Comparison of ENCODE assay signal across 18 cellular contexts in the genomic region with DNA sequence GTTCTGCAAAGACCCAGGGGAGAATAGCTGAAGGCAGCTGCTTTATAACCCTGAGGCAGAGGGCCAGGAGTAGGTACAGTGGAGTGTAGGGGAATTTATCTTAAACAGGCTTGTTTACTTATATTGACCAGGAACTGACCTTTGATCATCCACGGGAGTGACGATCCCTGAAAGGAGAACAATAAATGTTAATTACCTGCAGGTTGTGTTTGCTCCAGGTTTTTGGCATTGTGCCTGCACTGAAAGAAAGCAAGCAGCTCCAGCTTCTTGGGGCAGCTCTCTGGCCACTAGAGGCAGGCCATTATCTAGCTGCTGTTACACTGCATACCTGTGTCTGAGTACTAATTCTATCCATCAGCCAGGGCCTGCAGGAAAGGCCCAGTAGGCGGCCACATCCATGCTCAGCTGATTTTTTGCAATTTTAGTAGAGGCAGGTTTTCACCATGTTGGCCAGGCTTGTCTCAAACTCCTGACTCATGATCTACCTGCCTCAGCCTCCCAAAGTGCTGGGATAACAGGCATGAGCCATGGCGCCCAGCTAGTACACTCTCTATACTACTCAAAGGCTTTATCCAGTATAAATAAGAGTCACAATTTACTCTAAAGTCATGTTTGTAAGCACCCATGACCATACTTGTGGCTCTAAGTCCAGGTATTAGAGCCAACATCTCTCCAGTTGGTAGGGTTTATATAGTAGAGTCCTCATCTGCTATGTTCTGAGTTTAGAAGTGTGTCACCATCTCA. TPM values are rescaled to one million over a fixed set of nuclear protein-coding genes. Genes with fewer than 3 reads are reported as not detected.
DNase-seq lines count a peak whose midpoint lies in the region; FAIRE-seq and TF ChIP-seq lines count a peak whose summit lies in the region.
"Had no signal": no experiment of that assay in that cellular context is flagged by ENCODE, and none has a peak within 500 bp of the region (broad histone marks: within the 10 kb centered on the region; RNA-seq: fewer than 3 reads in every experiment).

No MANE protein-coding gene starts in this region.

- H3K27ac ChIP-seq in Peyer's patch (peak overlapping the region in 3 of 4 donors; percentile 55 to 91 (median 75)), small intestine (ENCODE audit: low read depth in 1 of 2, low read length in 1 of 2) (peak overlapping the region; percentile 57 to 80), substantia nigra (ENCODE audit: low read depth, low read length, poor library complexity, severe bottlenecking) (no peak overlapping the region)
- H3K27ac ChIP-seq: neutrophil, right lobe of liver, uterus had no signal

- H3K4me3 ChIP-seq in Peyer's patch (peak overlapping the region in 2 of 4 donors; percentile 8 to 11), small intestine (ENCODE audit: low read depth in 1 of 2, low read length in 2 of 2) (no peak overlapping the region)
- H3K4me3 ChIP-seq: right lobe of liver, uterus had no signal

- TF ChIP-seq POLR2A in Peyer's patch (IDR thresholded peaks at IDR 0.05), result no peak

- H3K27me3 ChIP-seq in Peyer's patch (no peaks in the 10 kb centered on the region), small intestine (ENCODE audit: control insufficient read depth in 2 of 2, insufficient read depth in 2 of 2, low read length in 2 of 2) (no peaks in the 10 kb centered on the region)
- H3K27me3 ChIP-seq: neutrophil, right lobe of liver, uterus had no signal

- H3K36me3 ChIP-seq in Peyer's patch (no peaks in the 10 kb centered on the region), small intestine (ENCODE audit: control insufficient read depth in 2 of 2, insufficient read depth in 2 of 2, low read length in 2 of 2) (no peaks in the 10 kb centered on the region)
- H3K36me3 ChIP-seq: neutrophil, right lobe of liver, uterus had no signal

- 26 to 59% (median 43%) methylated on average over 4 of the region's 4 CpGs for WGBS in small intestine, 3 donors

- DNase-seq in NCI-H748 (lab: John Stamatoyannopoulos, UW; ENCODE audit: unreplicated experiment), result peak; percentile 72
- DNase-seq in NCI-H748 treated with DMSO at 0.1 percent for 48 hours (lab: John Stamatoyannopoulos, UW), result no peak
- DNase-seq in Peyer's patch, result peak in 2 of 3 donors; percentile 75 to 87
- DNase-seq in islet precursor cell, result peak; percentile 46
- DNase-seq in small intestine, result peak; percentile 99
- no peak for DNase-seq in NCI-H524 (lab: John Stamatoyannopoulos, UW)
- DNase-seq in stimulated activated CD4-positive, alpha-beta T cell treated with anti-CD3 and anti-CD28 coated beads, Interleukin-4, amount 100 ng/mL, for 1 hour, result no peak
- DNase-seq in substantia nigra (lab: John Stamatoyannopoulos, UW), result no peak
- DNase-seq: activated CD4-positive, CD25-positive, alpha-beta regulatory T cell; activated T-cell treated with anti-CD3 and anti-CD28 coated beads, Interleukin-2, amount 50 U/mL, for 72 hours; dermis blood vessel endothelial cell; DND-41; NCI-H2227 treated with DMSO at 0.1 percent for 48 hours; right lobe of liver; T-helper 17 cell; uterus had no signal

- H3K9me3 ChIP-seq in Peyer's patch, result no peaks in the 10 kb centered on the region
- no peaks in the 10 kb centered on the region for H3K9me3 ChIP-seq in small intestine (ENCODE audit: control insufficient read depth, low read depth)
- H3K9me3 ChIP-seq: right lobe of liver, uterus had no signal

- peak; percentile 39 for FAIRE-seq in small intestine (lab: Jason Lieb, UNC)
- FAIRE-seq: GM18507 had no signal

- TF ChIP-seq CTCF in Peyer's patch (IDR thresholded peaks at IDR 0.05), result peak in 4 of 6 experiments; percentile 37 to 90 (median 86)

- H3K4me1 ChIP-seq in Peyer's patch (peaks cover 0 to 14% (median 3%) of the 10 kb centered on the region in 4 donors), small intestine (ENCODE audit: control insufficient read depth in 2 of 2, insufficient read depth in 1 of 2, low read depth in 1 of 2, low read length in 1 of 2) (peaks cover under 1 to 25% of the 10 kb centered on the region in 2 donors)
- H3K4me1 ChIP-seq: right lobe of liver, uterus had no signal

RNA-seq across cellular contexts. Expression of a gene that starts 8.5 kb away (rescaled TPM):
- 100 to 1,000 TPM; 171 to 214 (median 193) TPM for total RNA-seq in Peyer's patch
- 10 to 100 TPM; 12.4 to 18.3 (median 13.9) TPM for polyA plus RNA-seq in small intestine

Comparison
In these comparisons a context has a peak if more than half of its experiments do, and no peak if none do; other contexts are left out.
1. DNase-seq: peak in NCI-H748 (single experiment), Peyer's patch (2 of 3), islet precursor cell (single experiment) and small intestine (single experiment); none in NCI-H748 treated with DMSO at 0.1 percent for 48 hours (single experiment), NCI-H524 (0 of 2), stimulated activated CD4-positive, alpha-beta T cell treated with anti-CD3 and anti-CD28 coated beads, Interleukin-4, amount 100 ng/mL, for 1 hour (single experiment) and substantia nigra (0 of 49).